Comparison of ENCODE assay signal across 2 cellular contexts in genomic region chr11:47056261-47056915, GRCh38.
TF ChIP-seq lines count a peak whose summit lies in the region.

No MANE protein-coding gene starts in this region.

TF ChIP-seq in IMR-90, 13 proteins besides CTCF, POLR2A, EP300 and RAD21:
- TF ChIP-seq RCOR1 (IDR thresholded peaks at IDR 0.05; ENCODE audit: insufficient replicate concordance, low read length): no peak
- no peak for TF ChIP-seq SMC3 (IDR thresholded peaks at IDR 0.05; ENCODE audit: low read depth, low read length)
- TF ChIP-seq MXI1 (IDR thresholded peaks at IDR 0.05; ENCODE audit: borderline replicate concordance, low read depth, low read length): no peak
- no peak for TF ChIP-seq RFX5 (IDR thresholded peaks at IDR 0.05; ENCODE audit: low read depth, low read length)
- no peak for TF ChIP-seq CHD1 (IDR thresholded peaks at IDR 0.05; ENCODE audit: low read depth, low read length)
- no peak for TF ChIP-seq MAFK (IDR thresholded peaks at IDR 0.05; ENCODE audit: low read depth, low read length)
- no peak for TF ChIP-seq USF2 (IDR thresholded peaks at IDR 0.05; ENCODE audit: low read depth, low read length)
- no peak for TF ChIP-seq NFE2L2 (IDR thresholded peaks at IDR 0.05; ENCODE audit: low read depth, low read length)
- TF ChIP-seq CEBPB (IDR thresholded peaks at IDR 0.05; ENCODE audit: low read depth, low read length): no peak
- peak; percentile 58 for TF ChIP-seq BHLHE40 (IDR thresholded peaks at IDR 0.05; ENCODE audit: low read depth, low read length)
- TF ChIP-seq FOS (IDR thresholded peaks at IDR 0.05; ENCODE audit: low read depth, low read length): peak; percentile 85
- TF ChIP-seq ELK1 (IDR thresholded peaks at IDR 0.05; ENCODE audit: borderline replicate concordance, low read depth, low read length): no peak

TF ChIP-seq in GM12878, 131 proteins besides CTCF, POLR2A, EP300 and RAD21:
- TF ChIP-seq MEF2A (IDR thresholded peaks at IDR 0.05; ENCODE audit: insufficient read depth, low read depth, low read length): peak; percentile 56; the same call in 1 of the 2 replicates
- peak; percentile 41; the same call in 1 of the 2 replicates for TF ChIP-seq JUNB (IDR thresholded peaks at IDR 0.05)
- 0 out of 2 replicates have a peak, but pooled peaks have one; percentile 19 for TF ChIP-seq TCF12 (IDR thresholded peaks at IDR 0.05; ENCODE audit: low read depth, low read length)
- TF ChIP-seq GABPA (IDR thresholded peaks at IDR 0.05; ENCODE audit: low read depth): no peak
